In the genomic region with DNA sequence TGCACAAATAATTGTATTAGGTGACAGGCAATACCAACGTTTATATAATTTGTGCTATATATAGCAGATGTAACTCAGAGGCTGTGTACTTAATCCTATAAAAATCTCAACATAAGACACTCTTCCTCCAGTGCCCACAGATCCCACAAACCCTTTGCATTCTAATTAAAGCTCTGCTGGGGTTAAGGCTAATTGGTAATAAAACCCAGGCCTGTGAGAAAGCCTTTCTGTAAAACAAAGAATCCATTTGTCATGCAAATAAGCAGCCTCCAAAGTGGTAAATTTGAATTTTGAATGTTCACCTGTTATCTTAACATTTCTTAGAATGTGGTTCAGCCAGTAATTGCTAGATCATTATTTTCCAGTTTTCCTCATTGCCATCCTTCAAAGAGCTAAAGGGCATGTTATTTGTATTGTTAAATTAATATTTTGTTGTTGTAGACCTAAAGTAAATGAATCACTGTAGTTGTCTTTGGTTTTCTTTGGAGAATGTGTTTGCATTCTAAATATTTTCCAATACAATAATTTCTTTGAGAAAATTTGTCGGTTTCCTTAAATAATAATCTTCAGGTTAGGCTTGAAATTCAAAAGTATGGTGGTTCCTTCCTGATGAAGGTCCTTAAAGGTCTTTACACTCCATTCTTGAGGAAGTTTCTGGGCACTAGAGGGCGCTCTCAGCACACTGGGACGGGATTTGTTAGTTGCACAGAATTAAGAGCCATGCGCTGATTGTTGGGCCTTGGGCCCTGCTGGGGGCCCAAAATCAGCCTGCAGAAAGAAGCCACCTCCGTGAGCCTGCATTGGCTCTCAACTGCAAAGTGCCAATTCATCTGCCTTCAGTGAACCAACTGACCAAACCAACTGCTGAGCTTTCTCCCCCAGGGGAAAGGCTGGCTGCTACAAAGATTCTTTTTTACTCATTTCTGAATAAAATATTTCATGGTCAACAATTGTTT, we compare ENCODE assay signal across 8 cellular contexts. TPM values are rescaled to one million over a fixed set of nuclear protein-coding genes. Genes with fewer than 3 reads are reported as not detected.
DNase-seq lines count a peak whose midpoint lies in the region; ATAC-seq and TF ChIP-seq lines count a peak whose summit lies in the region.

No MANE protein-coding gene starts in this region.

- no peaks in the 10 kb centered on the region for H3K36me3 ChIP-seq in GM06990 (ENCODE audit: control insufficient read depth, insufficient read depth, low read length)

- H3K9me3 Mint-ChIP-seq in activated B cell treated with CpG ODN at 0.5 μM for 24 hours, result no peaks in the 10 kb centered on the region

- no peaks in the 10 kb centered on the region for H3K27me3 ChIP-seq in GM06990 (replicated peaks; ENCODE audit: control insufficient read depth, insufficient read depth, low read length)

- CTCF ChIA-PET in activated B cell treated with CpG ODN at 0.5 μM for 24 hours (lab: Charles Lee), result interaction anchor here (0.6 to 4.0 kb wide), 16 partner anchors 13 to 788 kb away, joined by 3 to 63 read pairs (median 10); a partner anchor contains a TSS

- H3K27me3 Mint-ChIP-seq in activated B cell treated with CpG ODN at 0.5 μM for 24 hours, result no peaks in the 10 kb centered on the region

- intact Hi-C loops in activated B cell treated with CpG ODN at 0.5 μM for 24 hours (cut with micrococcal nuclease), result loop anchor here (1.0 to 5.0 kb wide), 8 partner anchors 46 to 786 kb away; a partner anchor contains a TSS

- TF ChIP-seq CTCF in GM06990 (IDR thresholded peaks at IDR 0.05; ENCODE audit: insufficient read depth, low read length, poor library complexity, severe bottlenecking) (peak; percentile 83), activated B cell treated with CpG ODN at 0.5 μM for 24 hours (IDR thresholded peaks at IDR 0.05) (peak; percentile 50)

- peak; percentile 50 for DNase-seq in GM06990 (ENCODE audit: extremely low read depth, insufficient read length)
- DNase-seq in NCI-H345 treated with DMSO at 0.1 percent for 48 hours (lab: John Stamatoyannopoulos, UW; ENCODE audit: unreplicated experiment), result peak; percentile 48
- peak; percentile 63 for DNase-seq in activated B cell treated with CpG ODN at 0.5 μM for 24 hours
- DNase-seq in central memory CD4-positive, alpha-beta T cell, result peak; percentile 75
- DNase-seq in kidney glomerular epithelial cell (lab: John Stamatoyannopoulos, UW), result peak; percentile 72
- DNase-seq in stimulated activated CD4-positive, alpha-beta T cell treated with anti-CD3 and anti-CD28 coated beads, Interleukin-15, amount 100 ng/mL, for 48 hours (ENCODE audit: low read depth in 2 of 2), result peak; percentile 75 to 87
- no peak for DNase-seq in cortex of kidney (lab: John Stamatoyannopoulos, UW)

- H3K4me3 Mint-ChIP-seq in activated B cell treated with CpG ODN at 0.5 μM for 24 hours, result no peak overlapping the region

- ATAC-seq in HG03342 (IDR thresholded peaks at IDR 0.05; ENCODE audit: unreplicated experiment) (peak; percentile 63), activated B cell treated with CpG ODN at 0.5 μM for 24 hours (ENCODE audit: low read depth) (peak; percentile 76)

- peaks cover 25% of the 10 kb centered on the region for H3K4me1 Mint-ChIP-seq in activated B cell treated with CpG ODN at 0.5 μM for 24 hours

- H3K4me3 ChIP-seq in GM06990 (replicated peaks; ENCODE audit: low read depth, low read length), result no peak overlapping the region

- H3K27ac Mint-ChIP-seq in activated B cell treated with CpG ODN at 0.5 μM for 24 hours, result peak overlapping the region; percentile 24

- POLR2A ChIA-PET in activated B cell treated with CpG ODN at 0.5 μM for 24 hours (lab: Charles Lee), result interaction anchor here (0.8 to 2.3 kb wide), 8 partner anchors 13 to 688 kb away, joined by 3 to 25 read pairs (median 6); a partner anchor contains a TSS

- no peaks in the 10 kb centered on the region for H3K36me3 Mint-ChIP-seq in activated B cell treated with CpG ODN at 0.5 μM for 24 hours (ENCODE audit: low read depth)

RNA-seq across cellular contexts. Expression of a gene that starts 46.1 kb away (rescaled TPM):
- total RNA-seq in activated B cell treated with CpG ODN at 0.5 μM for 24 hours, result 125 and 129 TPM in 2 replicates
